Comparison of ENCODE assay signal across 33 cellular contexts in genomic region chr16:54870151-54870550, GRCh38.
"Had no signal": no experiment of that assay in that cellular context is flagged by ENCODE, and none has a peak within 500 bp of the region (broad histone marks: within the 10 kb centered on the region; RNA-seq: fewer than 3 reads in every experiment).

No MANE protein-coding gene starts in this region.

- H3K4me1 ChIP-seq: adrenal gland, body of pancreas, breast epithelium had no signal

- H3K9me3 ChIP-seq: adrenal gland, body of pancreas had no signal

- H3K36me3 ChIP-seq: adrenal gland, brain microvascular endothelial cell, breast epithelium had no signal

- DNase-seq: activated B cell treated with CpG ODN at 0.5 μM for 24 hours; activated CD4-positive, alpha-beta memory T cell treated with anti-CD3 and anti-CD28 coated beads for 36 hours; activated CD4-positive, alpha-beta T cell treated with anti-CD3 and anti-CD28 coated beads for 4 hours; activated CD4-positive, alpha-beta T cell treated with anti-CD3 and anti-CD28 coated beads, Interleukin-2, amount 10 ng/mL, durations not matched to agents 24 days and 14 days; activated CD4-positive, alpha-beta T cell treated with anti-CD3 and anti-CD28 coated beads, Interleukin-2, amount 50 U/mL, for 1 hour; activated CD4-positive, alpha-beta T cell treated with anti-CD3 and anti-CD28 coated beads, Interleukin-2, amount 50 U/mL, for 4 hours; activated CD4-positive, CD25-positive, alpha-beta regulatory T cell treated with anti-CD3 and anti-CD28 coated beads, Interleukin-2, amount 50 U/mL, for 72 hours; activated CD8-positive, alpha-beta memory T cell treated with anti-CD3 and anti-CD28 coated beads, Interleukin-2, amount 50 U/mL, for 4 hours; activated CD8-positive, alpha-beta T cell treated with anti-CD3 and anti-CD28 coated beads for 36 hours; activated effector memory CD4-positive, alpha-beta T cell treated with anti-CD3 and anti-CD28 coated beads, Interleukin-2, amount 50 U/mL, for 16 hours; activated gamma-delta T cell treated with Interleukin-2 at 50 U/mL for 16 hours; activated naive CD4-positive, alpha-beta T cell; activated naive CD4-positive, alpha-beta T cell treated with anti-CD3 and anti-CD28 coated beads for 36 hours; activated naive CD4-positive, alpha-beta T cell treated with anti-CD3 and anti-CD28 coated beads, Interleukin-2, amount 50 U/mL, for 16 hours; activated naive CD8-positive, alpha-beta T cell treated with anti-CD3 and anti-CD28 coated beads for 36 hours; activated T-cell treated with anti-CD3 and anti-CD28 coated beads for 4 hours; activated T-cell treated with anti-CD3 and anti-CD28 coated beads, Interleukin-2, amount 50 U/mL, for 1 hour; activated T-cell treated with anti-CD3 and anti-CD28 coated beads, Interleukin-2, amount 50 U/mL, for 4 hours; activated T-cell treated with anti-CD3 and anti-CD28 coated beads, Interleukin-2, amount 50 U/mL, for 72 hours; adrenal gland; amniotic stem cell; aorta; body of pancreas; brain microvascular endothelial cell; caudate nucleus; cerebellar nuclear complex; T-helper 1 cell; T-helper 2 cell; T-helper 9 cell had no signal

- H3K27me3 ChIP-seq: adrenal gland, body of pancreas, brain microvascular endothelial cell, breast epithelium had no signal

- H3K4me3 ChIP-seq: adrenal gland, body of pancreas, breast epithelium had no signal

- ATAC-seq: activated CD8-positive, alpha-beta T cell treated with anti-CD3 and anti-CD28 coated beads for 36 hours; activated naive CD4-positive, alpha-beta T cell treated with anti-CD3 and anti-CD28 coated beads, Interleukin-2, amount 50 U/mL, for 72 hours; activated T-cell treated with anti-CD3 and anti-CD28 coated beads, Interleukin-2, amount 50 U/mL, for 4 hours; activated T-cell treated with anti-CD3 and anti-CD28 coated beads, Interleukin-2, amount 50 U/mL, for 72 hours; activated T-helper 17 cell treated with anti-CD3 and anti-CD28 coated beads, Interleukin-2, amount 50 U/mL, for 72 hours; body of pancreas had no signal

- H3K27ac ChIP-seq: adrenal gland, body of pancreas, brain microvascular endothelial cell, breast epithelium, VCaP had no signal
